Comparison of ENCODE assay signal across 8 cellular contexts in the genomic region with DNA sequence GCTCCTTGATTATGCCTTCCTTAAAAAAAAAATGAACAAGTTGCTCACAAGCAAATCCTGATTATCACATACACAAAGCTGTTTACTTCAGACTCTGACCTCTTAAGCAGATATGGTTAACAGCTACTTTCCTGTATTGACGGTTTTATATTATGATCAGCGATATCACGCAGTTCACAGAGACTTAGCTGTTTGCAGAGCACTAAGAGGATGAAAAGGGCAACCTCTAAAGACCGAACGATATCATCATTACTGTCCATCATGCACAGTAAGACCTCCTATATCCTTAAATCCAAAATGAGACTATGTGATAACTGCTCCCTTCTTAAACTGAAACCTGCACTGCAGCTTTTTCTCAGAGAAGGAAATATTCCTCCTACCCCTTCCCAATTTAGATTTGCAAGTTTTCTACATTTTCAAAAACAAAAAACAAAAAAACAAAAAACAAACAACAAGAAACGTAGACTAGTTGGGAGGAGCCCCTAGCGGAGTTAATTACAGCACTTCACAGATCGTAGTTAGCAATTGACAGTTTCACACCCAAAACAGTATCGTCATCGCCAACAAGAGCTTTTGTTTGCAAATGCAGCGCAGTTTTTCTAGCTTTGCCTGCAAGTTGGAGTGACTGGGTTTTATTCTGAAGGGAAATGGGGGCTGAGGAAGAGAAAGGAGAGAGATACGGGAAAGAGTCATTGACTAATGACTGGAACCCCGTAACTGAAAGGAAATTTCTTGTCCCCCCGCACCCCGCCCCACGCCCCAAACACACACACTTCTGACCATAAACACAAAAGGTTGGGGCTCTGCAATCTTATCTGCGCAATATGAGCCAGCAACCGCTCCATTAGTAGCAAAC. TPM values are rescaled to one million over a fixed set of nuclear protein-coding genes. Genes with fewer than 3 reads are reported as not detected.
DNase-seq lines count a peak whose midpoint lies in the region; ATAC-seq and TF ChIP-seq lines count a peak whose summit lies in the region.

No MANE protein-coding gene starts in this region.

- H3K27ac ChIP-seq in CD4-positive, alpha-beta memory T cell (ENCODE audit: low read depth, low read length), result peak overlapping the region; percentile 99
- H3K27ac ChIP-seq in OCI-LY1 (ENCODE audit: low read depth, low read length, poor library complexity, severe bottlenecking), result peak overlapping the region; percentile 98
- peak overlapping the region; percentile 100 for H3K27ac ChIP-seq in smooth muscle cell (ENCODE audit: low read depth)

- CTCF ChIA-PET in CD4-positive, alpha-beta memory T cell (lab: Charles Lee; ENCODE audit: partially characterized antibody), result interaction anchor here (0.5 to 10.5 kb wide), 32 partner anchors 9 to 225 kb away, joined by 3 to 149 read pairs (median 6); partner anchors contain the start of gene BCL9L

- TF ChIP-seq CTCF in OCI-LY1 (IDR thresholded peaks at IDR 0.05; ENCODE audit: low read length) (no peak; the same call in 1 of the 2 replicates), astrocyte of the spinal cord (IDR thresholded peaks at IDR 0.05; ENCODE audit: low read depth, low read length) (no peak), smooth muscle cell (IDR thresholded peaks at IDR 0.05; ENCODE audit: borderline replicate concordance, insufficient read depth, poor library complexity, severe bottlenecking) (no peak)

- H3K79me2 ChIP-seq in OCI-LY1 (ENCODE audit: insufficient read depth, low read length), result peaks cover 60% of the 10 kb centered on the region
- peaks cover 61% of the 10 kb centered on the region for H3K79me2 ChIP-seq in smooth muscle cell (ENCODE audit: low read depth)

- H3K9me3 Mint-ChIP-seq in CD4-positive, alpha-beta memory T cell, result no peaks in the 10 kb centered on the region
- H3K9me3 Mint-ChIP-seq in immature natural killer cell, result no peaks in the 10 kb centered on the region

- peaks cover 14 to 53% of the 10 kb centered on the region in 2 donors for H3K36me3 Mint-ChIP-seq in CD4-positive, alpha-beta memory T cell
- H3K36me3 Mint-ChIP-seq in immature natural killer cell, result peaks cover 0 to 6% (median 0%) of the 10 kb centered on the region in 3 donors

- in situ Hi-C loops in astrocyte of the spinal cord (cut with HindIII; ENCODE audit: low sequenced_read_pairs), result no loop called here

- no peaks in the 10 kb centered on the region for H3K27me3 ChIP-seq in CD4-positive, alpha-beta memory T cell (ENCODE audit: insufficient read depth, low read length)
- no peaks in the 10 kb centered on the region for H3K27me3 ChIP-seq in OCI-LY1 (ENCODE audit: insufficient read depth, low read length)
- no peaks in the 10 kb centered on the region for H3K27me3 ChIP-seq in smooth muscle cell (ENCODE audit: low read depth)

- H3K9ac ChIP-seq in OCI-LY1 (ENCODE audit: low read length) (peak overlapping the region; percentile 100), smooth muscle cell (ENCODE audit: low read depth) (peak overlapping the region; percentile 100)

- intact Hi-C loops in CD4-positive, alpha-beta memory T cell (cut with micrococcal nuclease), result loop anchor here (1.0 to 5.0 kb wide), 7 partner anchors 13 to 167 kb away; partner anchors contain the start of gene UPK2

- no peaks in the 10 kb centered on the region for H3K9me2 ChIP-seq in OCI-LY1 (ENCODE audit: low read depth, low read length)

- peaks cover 14% of the 10 kb centered on the region for H3K36me3 ChIP-seq in CD4-positive, alpha-beta memory T cell (ENCODE audit: insufficient read depth, low read length)
- H3K36me3 ChIP-seq in OCI-LY1 (ENCODE audit: insufficient read depth, low read length), result peaks cover 19% of the 10 kb centered on the region
- peaks cover 5% of the 10 kb centered on the region for H3K36me3 ChIP-seq in smooth muscle cell (ENCODE audit: low read depth)

- peaks cover 18 to 69% (median 28%) of the 10 kb centered on the region in 4 donors for H3K4me1 Mint-ChIP-seq in CD4-positive, alpha-beta memory T cell
- H3K4me1 Mint-ChIP-seq in immature natural killer cell, result peaks cover 58 to 59% of the 10 kb centered on the region in 2 donors

- no peaks in the 10 kb centered on the region for H3K9me3 ChIP-seq in CD4-positive, alpha-beta memory T cell (ENCODE audit: control insufficient read depth in 1 of 2, low read length in 2 of 2)
- H3K9me3 ChIP-seq in OCI-LY1 (ENCODE audit: low read length), result no peaks in the 10 kb centered on the region
- H3K9me3 ChIP-seq in smooth muscle cell (replicated peaks; ENCODE audit: low read depth), result no peaks in the 10 kb centered on the region

- H4K20me1 ChIP-seq in OCI-LY1 (ENCODE audit: insufficient read depth, low read length) (no peaks in the 10 kb centered on the region), smooth muscle cell (ENCODE audit: low read depth) (peaks cover 55% of the 10 kb centered on the region)

- H3K4me2 ChIP-seq in OCI-LY1 (ENCODE audit: low read length) (peak overlapping the region; percentile 95), smooth muscle cell (peak overlapping the region; percentile 92)

- H3F3A ChIP-seq in OCI-LY1 (ENCODE audit: insufficient read depth, low read length), result no peaks in the 10 kb centered on the region
- peaks cover 24% of the 10 kb centered on the region for H3F3A ChIP-seq in smooth muscle cell (ENCODE audit: low read depth)

- H3K4me1 ChIP-seq in CD4-positive, alpha-beta memory T cell (ENCODE audit: insufficient read depth, low read length), result peaks cover 46% of the 10 kb centered on the region
- H3K4me1 ChIP-seq in OCI-LY1 (ENCODE audit: insufficient read depth, low read length, severe bottlenecking) (peaks cover 57% of the 10 kb centered on the region), smooth muscle cell (ENCODE audit: low read depth) (peaks cover 15% of the 10 kb centered on the region)

- 6% methylated on average over 18 of the region's 18 CpGs for WGBS in smooth muscle cell (ENCODE audit: low lambda C conversion rate)

- no peaks in the 10 kb centered on the region for H3K27me3 Mint-ChIP-seq in CD4-positive, alpha-beta memory T cell
- peaks cover 3 to 32% (median 29%) of the 10 kb centered on the region in 3 donors for H3K27me3 Mint-ChIP-seq in immature natural killer cell (ENCODE audit: low read depth in 3 of 3)

- POLR2A ChIA-PET in CD4-positive, alpha-beta memory T cell (lab: Charles Lee; ENCODE audit: partially characterized antibody), result interaction anchor here (0.9 to 8.8 kb wide), 29 partner anchors 9 to 565 kb away, joined by 3 to 336 read pairs (median 5); partner anchors contain the start of genes CENATAC, DPAGT1, JAML and KMT2A

- H3K27ac Mint-ChIP-seq in CD4-positive, alpha-beta memory T cell, result peak overlapping the region; percentile 98 to 100 (median 99)
- H3K27ac Mint-ChIP-seq in immature natural killer cell, result peak overlapping the region; percentile 97 to 100 (median 98)

- DNase-seq in CD4-positive, alpha-beta memory T cell, result peak; percentile 59 to 66 (median 63)
- peak; percentile 33 for DNase-seq in astrocyte of the spinal cord (ENCODE audit: low read depth, low spot score)
- DNase-seq in immature natural killer cell, result peak; percentile 62 to 76 (median 71)
- DNase-seq in smooth muscle cell (lab: John Stamatoyannopoulos, UW; ENCODE audit: unreplicated experiment), result no peak
- no peak for DNase-seq in UCSD-AML1 (lab: John Stamatoyannopoulos, UW; ENCODE audit: unreplicated experiment)

- H2AFZ ChIP-seq in OCI-LY1 (ENCODE audit: low read length) (no peak overlapping the region), smooth muscle cell (ENCODE audit: low read depth) (no peak overlapping the region)

- peak; percentile 3 for ATAC-seq in GM21390 (IDR thresholded peaks at IDR 0.05; ENCODE audit: unreplicated experiment)
- ATAC-seq in HG03135 (IDR thresholded peaks at IDR 0.05; ENCODE audit: unreplicated experiment), result no peak

- peak overlapping the region; percentile 95 to 100 (median 99) for H3K4me3 Mint-ChIP-seq in CD4-positive, alpha-beta memory T cell
- H3K4me3 Mint-ChIP-seq in immature natural killer cell, result peak overlapping the region; percentile 96 to 99 (median 98)

- H3K4me3 ChIP-seq in CD4-positive, alpha-beta memory T cell (ENCODE audit: low read length in 2 of 2), result peak overlapping the region; percentile 68 to 78
- H3K4me3 ChIP-seq in OCI-LY1 (ENCODE audit: low read depth, low read length, poor library complexity, severe bottlenecking), result peak overlapping the region; percentile 98
- H3K4me3 ChIP-seq in astrocyte of the spinal cord (ENCODE audit: low read depth, low read length), result peak overlapping the region; percentile 83
- peak overlapping the region; percentile 99 for H3K4me3 ChIP-seq in smooth muscle cell

RNA-seq across cellular contexts. Expression of gene DDX6, which starts 1.2 kb away (rescaled TPM):
- total RNA-seq in CD4-positive, alpha-beta memory T cell, result 100 to 1,000 TPM; 299 to 304 TPM
- polyA plus RNA-seq in CD4-positive, alpha-beta memory T cell, result 10 to 100 TPM; 74.6 to 90.9 TPM
- polyA plus RNA-seq in immature natural killer cell (100 to 1,000 TPM in 1 of 3 donors, 10 to 100 TPM in 2; 61.4 to 124 (median 90.2) TPM), smooth muscle cell (15.3 and 17.9 TPM in 2 replicates)
- total RNA-seq in smooth muscle cell, result 187 and 190 TPM in 2 replicates

Comparison
In these comparisons a context has a peak if more than half of its experiments do, and no peak if none do; other contexts are left out.
1. DNase-seq: peak in CD4-positive, alpha-beta memory T cell (5 of 5), astrocyte of the spinal cord (single experiment) and immature natural killer cell (3 of 3); none in smooth muscle cell (single experiment) and UCSD-AML1 (single experiment).
2. Peak in every context shown above with its lines, with median percentiles within 50 percentile points of each other: H3K27ac ChIP-seq and H3K4me3 ChIP-seq.